8 cellular contexts compared by ENCODE assay signal in genomic region chr16:74984194-74984669, GRCh38. TPM values are rescaled to one million over a fixed set of nuclear protein-coding genes. Genes with fewer than 3 reads are reported as not detected.
A peak's percentile ranks its signal among the peaks of the same experiment; 100 is the strongest.
DNase-seq lines count a peak whose midpoint lies in the region; ATAC-seq and TF ChIP-seq lines count a peak whose summit lies in the region.

No MANE protein-coding gene starts in this region.

- no peaks in the 10 kb centered on the region for H3K9me3 ChIP-seq in DOHH2 (ENCODE audit: control insufficient read depth, insufficient read depth, low read length)
- no peaks in the 10 kb centered on the region for H3K9me3 ChIP-seq in adipocyte (ENCODE audit: control insufficient read depth, low read length)
- H3K9me3 ChIP-seq in iPS-18c (ENCODE audit: control insufficient read depth, insufficient read depth, low read length), result no peaks in the 10 kb centered on the region

- no peaks in the 10 kb centered on the region for H3K36me3 ChIP-seq in DOHH2 (ENCODE audit: control insufficient read depth, low read length)
- H3K36me3 ChIP-seq in adipocyte (ENCODE audit: control insufficient read depth, insufficient read depth, low read length, severe bottlenecking), result no peaks in the 10 kb centered on the region

- peaks cover 26% of the 10 kb centered on the region for H3K79me2 ChIP-seq in DOHH2 (ENCODE audit: control insufficient read depth, low read length)

- no peaks in the 10 kb centered on the region for H4K20me1 ChIP-seq in DOHH2 (ENCODE audit: control insufficient read depth, insufficient read depth, low read depth, low read length)

- TF ChIP-seq CTCF in DOHH2 (IDR thresholded peaks at IDR 0.05; ENCODE audit: low read depth, low read length, poor library complexity, severe bottlenecking), result no peak

- H3K27me3 ChIP-seq in DOHH2 (ENCODE audit: control insufficient read depth, low read length) (no peaks in the 10 kb centered on the region), adipocyte (replicated peaks; ENCODE audit: control insufficient read depth, insufficient read depth, low read length) (no peaks in the 10 kb centered on the region)

- DNase-seq in M059J (ENCODE audit: low read depth), result peak; percentile 20
- DNase-seq in adipocyte (ENCODE audit: low read depth), result peak; percentile 55
- DNase-seq in stimulated activated CD4-positive, alpha-beta T cell treated with anti-CD3 and anti-CD28 coated beads, Interleukin-4, amount 100 ng/mL, for 1 hour, result peak; percentile 22
- DNase-seq in HPDE6-E6E7 (ENCODE audit: extremely low spot score), result no peak
- no peak for DNase-seq in amniotic stem cell (lab: John Stamatoyannopoulos, UW)

- peak overlapping the region; percentile 88 for H3K4me2 ChIP-seq in DOHH2 (ENCODE audit: low read length)

- H3K9ac ChIP-seq in adipocyte (ENCODE audit: low read length), result peak overlapping the region; percentile 89

- H3K9me2 ChIP-seq in DOHH2 (replicated peaks; ENCODE audit: control insufficient read depth, low read length), result no peaks in the 10 kb centered on the region

- no peak for ATAC-seq in GM18519 (IDR thresholded peaks at IDR 0.05; ENCODE audit: low FRiP score, unreplicated experiment)

- peaks cover 4% of the 10 kb centered on the region; the same call in 1 of the 2 replicates for H3K4me1 ChIP-seq in DOHH2 (ENCODE audit: control insufficient read depth, low read length)
- H3K4me1 ChIP-seq in adipocyte (ENCODE audit: control insufficient read depth, insufficient read depth, low read length), result no peaks in the 10 kb centered on the region

- H3K27ac ChIP-seq in DOHH2 (ENCODE audit: low read depth, low read length), result no peak overlapping the region

- no peaks in the 10 kb centered on the region for H3F3A ChIP-seq in DOHH2 (ENCODE audit: control insufficient read depth, insufficient read depth)

- H3K4me3 ChIP-seq in DOHH2 (ENCODE audit: low read length) (peak overlapping the region; percentile 84), adipocyte (ENCODE audit: low read length) (peak overlapping the region; percentile 85), iPS-18c (ENCODE audit: insufficient read depth, low read depth, low read length) (peak overlapping the region; percentile 98)

RNA-seq across cellular contexts. Expression of gene WDR59, which starts 0.7 kb away (rescaled TPM):
- 6.4 and 32.0 TPM in 2 replicates for total RNA-seq in M059J (2014; rRNA removed; shearing (Covaris generic))

RNA-seq across cellular contexts. Expression of gene ZNRF1, which starts 14.6 kb away (rescaled TPM):
- total RNA-seq in M059J (2014; rRNA removed; shearing (Covaris generic)), result 13.6 and 19.3 TPM in 2 replicates

Comparison
In these comparisons a context has a peak if more than half of its experiments do, and no peak if none do; other contexts are left out.
1. DNase-seq: peak in M059J (single experiment), adipocyte (single experiment) and stimulated activated CD4-positive, alpha-beta T cell treated with anti-CD3 and anti-CD28 coated beads, Interleukin-4, amount 100 ng/mL, for 1 hour (single experiment); none in HPDE6-E6E7 (single experiment) and amniotic stem cell (single experiment).
2. Peak in every context shown above with its lines, with median percentiles within 50 percentile points of each other: H3K4me3 ChIP-seq.